8 cellular contexts compared by ENCODE assay signal in genomic region chr1:69737527-69738176, GRCh38.
DNase-seq lines count a peak whose midpoint lies in the region; ATAC-seq and TF ChIP-seq lines count a peak whose summit lies in the region.

No MANE protein-coding gene starts in this region.

- DNase-seq in DMS153 treated with DMSO at 0.1 percent for 48 hours (lab: John Stamatoyannopoulos, UW; ENCODE audit: unreplicated experiment) = peak; percentile 32
- peak; percentile 66 for DNase-seq in NCI-H748 treated with DMSO at 0.1 percent for 48 hours (lab: John Stamatoyannopoulos, UW)
- no peak for DNase-seq in left colon
- DNase-seq in vagina (ENCODE audit: extremely low spot score in 2 of 2) = no peak
- DNase-seq in effector CD8-positive, alpha-beta T cell (lab: John Stamatoyannopoulos, UW) = no peak

- intact Hi-C loops in left colon (cut with DNase I, micrococcal nuclease) (no loop called here), vagina (cut with DNase I) (no loop called here)

- no peaks in the 10 kb centered on the region for H3K9me3 ChIP-seq in vagina

- peak overlapping the region in 1 of 5 experiments; percentile 5 for H3K27ac Mint-ChIP-seq in brain

- H3K9me3 Mint-ChIP-seq in brain = peaks cover 9 to 13% (median 11%) of the 10 kb centered on the region in 5 experiments

- peaks cover 39% of the 10 kb centered on the region for H3K4me1 Mint-ChIP-seq in brain

- no peaks in the 10 kb centered on the region for H3K36me3 ChIP-seq in vagina

- peak; percentile 56 to 77 for TF ChIP-seq CTCF in brain (conservative IDR thresholded peaks at IDR 0.05)
- peak in 2 of 3 experiments; percentile 13 to 28 for TF ChIP-seq CTCF in vagina (IDR thresholded peaks at IDR 0.05)

- H3K4me3 Mint-ChIP-seq in brain = no peak overlapping the region

- no peak overlapping the region for H3K27ac ChIP-seq in vagina

- H3K36me3 Mint-ChIP-seq in brain = peaks cover 14% of the 10 kb centered on the region

- no peak overlapping the region for H3K4me3 ChIP-seq in vagina

- H3K4me1 ChIP-seq in vagina = no peaks in the 10 kb centered on the region

- no peaks in the 10 kb centered on the region for H3K27me3 Mint-ChIP-seq in brain

- no peak for TF ChIP-seq POLR2A in vagina (IDR thresholded peaks at IDR 0.05)

- ATAC-seq in GM19455 (IDR thresholded peaks at IDR 0.05; ENCODE audit: unreplicated experiment) (peak; percentile 79), HG03575 (IDR thresholded peaks at IDR 0.05; ENCODE audit: extremely low read depth, insufficient number of reproducible peaks, low FRiP score, unreplicated experiment) (peak; percentile 54), left colon (peak; percentile 62)

- no peaks in the 10 kb centered on the region for H3K27me3 ChIP-seq in vagina

Comparison
In these comparisons a context has a peak if more than half of its experiments do, and no peak if none do; other contexts are left out.
1. DNase-seq: peak in DMS153 treated with DMSO at 0.1 percent for 48 hours (single experiment) and NCI-H748 treated with DMSO at 0.1 percent for 48 hours (single experiment); none in left colon (0 of 2), vagina (0 of 2) and effector CD8-positive, alpha-beta T cell (single experiment).
2. Peak in every context shown above with its lines, with median percentiles within 50 percentile points of each other: ATAC-seq.